Comparison of ENCODE assay signal across 9 cellular contexts in the genomic region with DNA sequence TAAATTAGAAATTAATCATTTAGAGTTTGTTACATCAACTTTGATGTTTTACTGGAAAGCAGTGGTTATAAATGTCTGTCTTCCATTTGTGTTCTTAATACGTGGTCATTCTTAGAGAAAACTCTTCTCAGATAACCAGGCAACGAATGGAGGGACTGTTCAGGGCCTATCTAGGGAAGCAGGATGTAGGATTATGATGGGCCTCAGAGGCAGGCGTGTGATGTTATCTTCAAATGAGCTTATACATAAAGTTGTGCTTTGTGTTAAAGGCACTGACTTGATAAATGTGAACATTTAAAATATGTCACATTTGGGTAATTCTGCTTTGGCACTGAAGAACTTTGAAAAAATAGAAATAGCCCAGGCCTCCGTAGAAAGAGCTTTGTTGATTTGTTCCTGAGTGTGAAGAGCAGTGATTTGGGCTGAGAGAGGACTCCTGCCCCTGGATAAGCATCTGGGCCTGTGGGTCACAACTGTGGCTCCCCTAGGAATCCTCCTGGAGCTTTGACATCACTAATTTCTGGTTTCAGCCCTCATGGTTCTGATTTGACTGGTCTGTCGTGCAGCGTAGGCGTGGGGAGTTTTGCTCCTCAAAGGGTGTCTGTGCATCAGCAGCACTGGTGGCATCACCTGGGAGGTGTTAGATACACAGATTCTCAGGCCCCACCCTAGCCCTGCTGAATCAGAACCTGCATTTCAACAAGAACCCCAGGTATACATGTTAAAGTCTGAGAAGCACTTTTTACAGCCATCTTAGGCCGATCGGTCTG. TPM values are rescaled to one million over a fixed set of nuclear protein-coding genes. Genes with fewer than 3 reads are reported as not detected.
DNase-seq lines count a peak whose midpoint lies in the region; ATAC-seq, FAIRE-seq and TF ChIP-seq lines count a peak whose summit lies in the region.
"Had no signal": no experiment of that assay in that cellular context is flagged by ENCODE, and none has a peak within 500 bp of the region (broad histone marks: within the 10 kb centered on the region; RNA-seq: fewer than 3 reads in every experiment).

No MANE protein-coding gene starts in this region.

- ATAC-seq in GM21423 (IDR thresholded peaks at IDR 0.05; ENCODE audit: unreplicated experiment) (peak; percentile 76), HG03457 (IDR thresholded peaks at IDR 0.05; ENCODE audit: unreplicated experiment) (peak; percentile 59), memory B cell (ENCODE audit: low read depth) (peak; percentile 41)
- ATAC-seq: pancreas had no signal

- DNase-seq in GM12892 (ENCODE audit: insufficient read length): peak; percentile 26
- DNase-seq in memory B cell (ENCODE audit: low spot score in 2 of 2): no peak
- DNase-seq in testis: no peak
- DNase-seq in MM.1S: no peak
- no peak for DNase-seq in substantia nigra (lab: John Stamatoyannopoulos, UW)
- no peak for DNase-seq in globus pallidus (ENCODE audit: low spot score)
- DNase-seq: pancreas had no signal

- H3K27me3 ChIP-seq in testis: no peaks in the 10 kb centered on the region
- no peaks in the 10 kb centered on the region for H3K27me3 ChIP-seq in MM.1S (replicated peaks; ENCODE audit: insufficient read depth, low read length)
- H3K27me3 ChIP-seq: pancreas had no signal

- TF ChIP-seq POLR2A in GM12892 (IDR thresholded peaks at IDR 0.05; ENCODE audit: low read depth, low read length): no peak
- no peak for TF ChIP-seq POLR2A in testis (IDR thresholded peaks at IDR 0.05)

- H3F3A ChIP-seq in MM.1S (ENCODE audit: insufficient read depth, low read length): peaks cover 1% of the 10 kb centered on the region

- H3K4me1 ChIP-seq in testis (peaks cover under 1% of the 10 kb centered on the region), MM.1S (ENCODE audit: low read length) (peaks cover 11% of the 10 kb centered on the region)

- peak overlapping the region; percentile 45 for H3K27ac Mint-ChIP-seq in memory B cell

- H3K36me3 Mint-ChIP-seq in memory B cell: peaks cover 2% of the 10 kb centered on the region

- no peak overlapping the region for H3K4me2 ChIP-seq in MM.1S (ENCODE audit: low read depth, low read length)

- H3K4me3 ChIP-seq in testis (no peak overlapping the region), MM.1S (ENCODE audit: low read length) (no peak overlapping the region)
- H3K4me3 ChIP-seq: pancreas had no signal

- no peaks in the 10 kb centered on the region for H4K20me1 ChIP-seq in MM.1S (ENCODE audit: insufficient read depth, low read length)

- H3K79me2 ChIP-seq in MM.1S (ENCODE audit: low read length): no peaks in the 10 kb centered on the region

- peaks cover 24% of the 10 kb centered on the region for H3K4me1 Mint-ChIP-seq in memory B cell

- H3K27ac ChIP-seq in testis (no peak overlapping the region), MM.1S (ENCODE audit: low read length) (no peak overlapping the region), substantia nigra (ENCODE audit: low read depth, low read length, poor library complexity, severe bottlenecking) (no peak overlapping the region)
- H3K27ac ChIP-seq: pancreas had no signal

- H3K4me3 Mint-ChIP-seq in memory B cell: no peak overlapping the region

- H3K9me3 ChIP-seq in testis: no peaks in the 10 kb centered on the region
- no peaks in the 10 kb centered on the region for H3K9me3 ChIP-seq in MM.1S (replicated peaks; ENCODE audit: insufficient read depth, low read length)
- H3K9me3 ChIP-seq: pancreas had no signal

- WGBS in testis, 2 donors: 90 to 94% methylated on average over 9 of the region's 9 CpGs

- intact Hi-C loops in testis (cut with DNase I; ENCODE audit: low total_unique reads): no loop called here

- FAIRE-seq in GM12892 (lab: Jason Lieb, UNC): peak; percentile 96
- FAIRE-seq: pancreas had no signal

- H3K9me3 Mint-ChIP-seq in memory B cell: no peaks in the 10 kb centered on the region

- H3K9ac ChIP-seq in MM.1S (ENCODE audit: low read length): no peak overlapping the region

- no peak overlapping the region for H2AFZ ChIP-seq in MM.1S (ENCODE audit: low read length)

- no peaks in the 10 kb centered on the region for H3K27me3 Mint-ChIP-seq in memory B cell

- no peaks in the 10 kb centered on the region for H3K9me2 ChIP-seq in MM.1S (replicated peaks; ENCODE audit: insufficient read depth, low read length)

- TF ChIP-seq CTCF in testis (IDR thresholded peaks at IDR 0.05) (no peak), MM.1S (IDR thresholded peaks at IDR 0.05; ENCODE audit: low read length) (no peak)

- H3K36me3 ChIP-seq in testis (ENCODE audit: low read depth, missing control alignments) (no peaks in the 10 kb centered on the region), MM.1S (replicated peaks; ENCODE audit: insufficient read depth, low read length) (no peaks in the 10 kb centered on the region)
- H3K36me3 ChIP-seq: pancreas had no signal

RNA-seq across cellular contexts. Expression of a gene that starts 55.4 kb away (rescaled TPM):
- 1.7 TPM for polyA plus RNA-seq in GM12892 (2012; ENCODE audit: missing spikeins)
- total RNA-seq in testis: 100 to 1,000 TPM; 103 to 259 TPM
- 369 TPM for polyA plus RNA-seq in testis (ENCODE audit: insufficient read depth, low read depth, low replicate concordance)
